8 cellular contexts compared by ENCODE assay signal in the genomic region with DNA sequence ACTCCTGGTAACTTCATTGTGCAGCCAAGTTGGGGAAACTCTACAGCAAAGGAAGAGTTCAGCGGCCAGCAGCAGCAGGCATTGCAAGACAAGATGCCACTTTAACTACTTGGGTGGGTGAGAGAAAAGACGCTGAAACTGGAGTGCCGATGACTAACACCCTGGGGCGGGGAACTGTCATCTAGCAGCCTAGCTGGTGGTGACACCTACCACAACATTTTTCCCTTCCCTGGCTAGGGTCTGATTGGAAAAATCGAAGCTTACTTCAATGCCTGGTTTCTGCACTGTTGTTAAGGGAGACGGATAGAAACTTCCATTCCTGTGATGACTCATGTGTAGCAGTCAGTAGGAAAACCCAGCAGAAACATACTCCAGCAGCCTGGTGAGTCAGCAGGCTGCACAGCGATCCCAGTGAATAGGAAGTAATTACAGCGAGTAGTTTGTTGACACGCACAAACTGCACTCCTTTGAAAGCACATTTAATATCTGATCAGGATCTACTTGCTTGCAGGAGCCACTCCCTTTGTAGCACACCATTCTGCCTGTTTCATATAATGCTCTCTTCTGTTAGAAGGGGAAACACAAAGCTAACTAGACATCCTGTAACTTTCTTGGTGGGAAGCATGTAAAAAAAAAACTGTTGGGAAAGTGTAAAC.
DNase-seq lines count a peak whose midpoint lies in the region; ATAC-seq and TF ChIP-seq lines count a peak whose summit lies in the region.

No MANE protein-coding gene starts in this region.

- no peaks in the 10 kb centered on the region for H3K9me3 Mint-ChIP-seq in activated T-helper 2 cell treated with anti-CD3 and anti-CD28 coated beads, Interferon-gamma antibody, Interleukin-2, Interleukin-4, amounts not matched to agents 10 μg/mL and 5 μg/mL and 100 μg/mL, durations not matched to agents 14 hours and 24 hours and 36 hours
- no peaks in the 10 kb centered on the region for H3K9me3 Mint-ChIP-seq in natural killer cell
- H3K9me3 Mint-ChIP-seq in stimulated activated memory B cell treated with anti-CD40 and anti-IgM and Interleukin-4, amounts not matched to agents 10 μg/mL and 1 μg/mL and 100 μg/mL, for 72 hours, result no peaks in the 10 kb centered on the region

- peak overlapping the region; percentile 68 for H3K4me3 ChIP-seq in fibroblast of the aortic adventitia (ENCODE audit: low read depth, low read length)

- peaks cover 23% of the 10 kb centered on the region for H3K27me3 Mint-ChIP-seq in activated T-helper 2 cell treated with anti-CD3 and anti-CD28 coated beads, Interferon-gamma antibody, Interleukin-2, Interleukin-4, amounts not matched to agents 10 μg/mL and 5 μg/mL and 100 μg/mL, durations not matched to agents 14 hours and 24 hours and 36 hours (ENCODE audit: low read depth)
- peaks cover 2 to 6% of the 10 kb centered on the region in 2 donors for H3K27me3 Mint-ChIP-seq in natural killer cell (ENCODE audit: low read depth in 2 of 2)
- H3K27me3 Mint-ChIP-seq in stimulated activated memory B cell treated with anti-CD40 and anti-IgM and Interleukin-4, amounts not matched to agents 10 μg/mL and 1 μg/mL and 100 μg/mL, for 72 hours, result peaks cover 8% of the 10 kb centered on the region

- H3K27ac Mint-ChIP-seq in activated T-helper 2 cell treated with anti-CD3 and anti-CD28 coated beads, Interferon-gamma antibody, Interleukin-2, Interleukin-4, amounts not matched to agents 10 μg/mL and 5 μg/mL and 100 μg/mL, durations not matched to agents 14 hours and 24 hours and 36 hours, result peak overlapping the region; percentile 80
- peak overlapping the region; percentile 87 to 90 for H3K27ac Mint-ChIP-seq in natural killer cell
- H3K27ac Mint-ChIP-seq in stimulated activated memory B cell treated with anti-CD40 and anti-IgM and Interleukin-4, amounts not matched to agents 10 μg/mL and 1 μg/mL and 100 μg/mL, for 72 hours, result peak overlapping the region; percentile 31

- DNase-seq in NK-92 treated with Interleukin-12 subunit alpha and Interleukin-12 subunit beta, amount 100 ng/mL, for 24 hours (lab: John Stamatoyannopoulos, UW), result peak; percentile 29
- no peak for DNase-seq in NK-92 (lab: John Stamatoyannopoulos, UW; ENCODE audit: unreplicated experiment)
- peak; percentile 59 for DNase-seq in KG1 (lab: John Stamatoyannopoulos, UW)
- peak; percentile 68 for DNase-seq in RPMI8226
- DNase-seq in activated T-helper 2 cell treated with anti-CD3 and anti-CD28 coated beads, Interferon-gamma antibody, Interleukin-2, Interleukin-4, amounts not matched to agents 10 μg/mL and 5 μg/mL and 100 μg/mL, durations not matched to agents 14 hours and 24 hours and 36 hours (ENCODE audit: low spot score), result peak; percentile 43
- DNase-seq in fibroblast of the aortic adventitia (ENCODE audit: low read depth), result peak; percentile 90
- DNase-seq in natural killer cell, result peak; percentile 56

- intact Hi-C loops in activated T-helper 2 cell treated with anti-CD3 and anti-CD28 coated beads, Interferon-gamma antibody, Interleukin-2, Interleukin-4, amounts not matched to agents 10 μg/mL and 5 μg/mL and 100 μg/mL, durations not matched to agents 14 hours and 24 hours and 36 hours (cut with micrococcal nuclease), result loop anchor here (1.0 to 5.0 kb wide), 6 partner anchors 62 to 993 kb away; a partner anchor contains a TSS
- intact Hi-C loops in natural killer cell (cut with micrococcal nuclease), result loop anchor here (1.0 to 5.0 kb wide), 3 partner anchors 66 to 518 kb away; a partner anchor contains a TSS

- H3K36me3 Mint-ChIP-seq in activated T-helper 2 cell treated with anti-CD3 and anti-CD28 coated beads, Interferon-gamma antibody, Interleukin-2, Interleukin-4, amounts not matched to agents 10 μg/mL and 5 μg/mL and 100 μg/mL, durations not matched to agents 14 hours and 24 hours and 36 hours (ENCODE audit: low read depth), result no peaks in the 10 kb centered on the region
- no peaks in the 10 kb centered on the region for H3K36me3 Mint-ChIP-seq in natural killer cell
- H3K36me3 Mint-ChIP-seq in stimulated activated memory B cell treated with anti-CD40 and anti-IgM and Interleukin-4, amounts not matched to agents 10 μg/mL and 1 μg/mL and 100 μg/mL, for 72 hours, result no peaks in the 10 kb centered on the region

- peaks cover 22% of the 10 kb centered on the region for H3K4me1 Mint-ChIP-seq in activated T-helper 2 cell treated with anti-CD3 and anti-CD28 coated beads, Interferon-gamma antibody, Interleukin-2, Interleukin-4, amounts not matched to agents 10 μg/mL and 5 μg/mL and 100 μg/mL, durations not matched to agents 14 hours and 24 hours and 36 hours (ENCODE audit: low read depth)
- peaks cover 27 to 36% of the 10 kb centered on the region in 2 donors for H3K4me1 Mint-ChIP-seq in natural killer cell
- H3K4me1 Mint-ChIP-seq in stimulated activated memory B cell treated with anti-CD40 and anti-IgM and Interleukin-4, amounts not matched to agents 10 μg/mL and 1 μg/mL and 100 μg/mL, for 72 hours, result peaks cover 30% of the 10 kb centered on the region

- H3K4me3 Mint-ChIP-seq in activated T-helper 2 cell treated with anti-CD3 and anti-CD28 coated beads, Interferon-gamma antibody, Interleukin-2, Interleukin-4, amounts not matched to agents 10 μg/mL and 5 μg/mL and 100 μg/mL, durations not matched to agents 14 hours and 24 hours and 36 hours (ENCODE audit: low read depth), result peak overlapping the region; percentile 81
- H3K4me3 Mint-ChIP-seq in natural killer cell, result peak overlapping the region; percentile 95
- peak overlapping the region; percentile 87 for H3K4me3 Mint-ChIP-seq in stimulated activated memory B cell treated with anti-CD40 and anti-IgM and Interleukin-4, amounts not matched to agents 10 μg/mL and 1 μg/mL and 100 μg/mL, for 72 hours

- ATAC-seq in natural killer cell, result peak; percentile 58 to 69 (median 59)
- ATAC-seq in stimulated activated memory B cell treated with anti-CD40 and anti-IgM and Interleukin-4, amounts not matched to agents 10 μg/mL and 1 μg/mL and 100 μg/mL, for 72 hours, result peak; percentile 47

- TF ChIP-seq CTCF in fibroblast of the aortic adventitia (IDR thresholded peaks at IDR 0.05; ENCODE audit: insufficient read depth, low read length) (no peak), natural killer cell (IDR thresholded peaks at IDR 0.05) (no peak)

Comparison
In these comparisons a context has a peak if more than half of its experiments do, and no peak if none do; other contexts are left out.
1. H3K27ac Mint-ChIP-seq: peak in every context shown above with its lines; median percentile 88 in natural killer cell; 80 in activated T-helper 2 cell treated with anti-CD3 and anti-CD28 coated beads, Interferon-gamma antibody, Interleukin-2, Interleukin-4, amounts not matched to agents 10 μg/mL and 5 μg/mL and 100 μg/mL, durations not matched to agents 14 hours and 24 hours and 36 hours; 31 in stimulated activated memory B cell treated with anti-CD40 and anti-IgM and Interleukin-4, amounts not matched to agents 10 μg/mL and 1 μg/mL and 100 μg/mL, for 72 hours.